ENCODE assay signal across 13 cellular contexts in the genomic region with DNA sequence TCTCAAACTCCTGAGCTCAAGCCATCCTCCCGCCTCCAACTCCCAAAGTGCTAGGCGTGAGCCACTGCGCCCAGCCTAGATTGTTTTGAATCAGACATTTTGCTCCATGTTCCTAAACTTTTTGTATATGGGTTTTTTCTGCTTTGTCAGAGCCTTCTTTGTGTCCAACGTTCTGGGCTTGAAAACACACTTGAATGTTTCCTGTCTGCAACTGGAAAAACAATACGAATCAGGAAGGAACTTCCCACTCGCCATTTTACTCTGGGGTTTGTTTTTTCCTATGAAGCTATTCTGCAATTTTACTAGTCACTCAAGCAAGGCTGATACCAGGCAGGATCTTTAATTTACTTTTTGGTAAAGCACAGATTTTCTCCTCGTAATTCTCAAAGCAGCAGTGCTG. TPM values are rescaled to one million over a fixed set of nuclear protein-coding genes. Genes with fewer than 3 reads are reported as not detected.
DNase-seq lines count a peak whose midpoint lies in the region; ATAC-seq and TF ChIP-seq lines count a peak whose summit lies in the region.
"Had no signal": no experiment of that assay in that cellular context is flagged by ENCODE, and none has a peak within 500 bp of the region (broad histone marks: within the 10 kb centered on the region; RNA-seq: fewer than 3 reads in every experiment).

No MANE protein-coding gene starts in this region.

- peaks cover 10% of the 10 kb centered on the region for H3K36me3 Mint-ChIP-seq in activated CD8-positive, alpha-beta memory T cell treated with anti-CD3 and anti-CD28 coated beads, Interleukin-2, amount 10 ng/mL, durations not matched to agents 7 days and 5 days

- peak; percentile 35 for DNase-seq in activated CD8-positive, alpha-beta memory T cell treated with anti-CD3 and anti-CD28 coated beads for 24 hours
- no peak for DNase-seq in activated CD8-positive, alpha-beta memory T cell treated with anti-CD3 and anti-CD28 coated beads, Interleukin-2, amount 10 ng/mL, durations not matched to agents 7 days and 5 days
- DNase-seq in brain microvascular endothelial cell (no peak), medulla oblongata (ENCODE audit: extremely low spot score) (peak; percentile 35), testis (no peak), colonic mucosa (no peak), RWPE1 (ENCODE audit: low spot score) (no peak)
- DNase-seq: activated T-cell treated with anti-CD3 and anti-CD28 coated beads, Interleukin-2, amount 50 U/mL, for 4 hours; DMS79 treated with DMSO at 0.1 percent for 48 hours; PC-9; T1000 had no signal

- H3K27ac ChIP-seq in brain microvascular endothelial cell (peak overlapping the region; percentile 44), testis (peak overlapping the region; percentile 25 to 75), colonic mucosa (no peak overlapping the region), RWPE1 (no peak overlapping the region)
- H3K27ac ChIP-seq: PC-9 had no signal

- no peak overlapping the region for H3K4me3 ChIP-seq in brain microvascular endothelial cell (ENCODE audit: low read depth, low read length)
- no peak overlapping the region for H3K4me3 ChIP-seq in testis
- H3K4me3 ChIP-seq in colonic mucosa: no peak overlapping the region
- H3K4me3 ChIP-seq: A549, PC-9 had no signal

- H3K9ac ChIP-seq in colonic mucosa (ENCODE audit: low read depth in 2 of 2, low read length in 2 of 2): no peak overlapping the region

- peaks cover 31% of the 10 kb centered on the region for H3K4me1 ChIP-seq in testis
- peaks cover 22% of the 10 kb centered on the region for H3K4me1 ChIP-seq in colonic mucosa

- no peak for TF ChIP-seq CTCF in brain microvascular endothelial cell (IDR thresholded peaks at IDR 0.05; ENCODE audit: low read depth, low read length, missing control alignments)
- no peak for TF ChIP-seq CTCF in testis (IDR thresholded peaks at IDR 0.05)
- no peak for TF ChIP-seq CTCF in colonic mucosa (IDR thresholded peaks at IDR 0.05)
- no peak for TF ChIP-seq CTCF in RWPE1 (conservative IDR thresholded peaks at IDR 0.05; ENCODE audit: low read depth)

- H3K9me3 ChIP-seq in testis: no peaks in the 10 kb centered on the region
- no peaks in the 10 kb centered on the region for H3K9me3 ChIP-seq in colonic mucosa

- no peak for TF ChIP-seq POLR2A in testis (IDR thresholded peaks at IDR 0.05)

- no peak for ATAC-seq in activated CD8-positive, alpha-beta memory T cell treated with anti-CD3 and anti-CD28 coated beads, Interleukin-2, amount 10 ng/mL, durations not matched to agents 7 days and 5 days
- no peak for ATAC-seq in GM19463 (IDR thresholded peaks at IDR 0.05; ENCODE audit: unreplicated experiment)
- ATAC-seq: A549; activated T-cell treated with anti-CD3 and anti-CD28 coated beads, Interleukin-2, amount 50 U/mL, for 4 hours had no signal

- 66 to 70% methylated on average over 7 of the region's 7 CpGs for WGBS in testis, 2 donors

- CTCF ChIA-PET in activated CD8-positive, alpha-beta memory T cell treated with anti-CD3 and anti-CD28 coated beads, Interleukin-2, amount 10 ng/mL, durations not matched to agents 7 days and 5 days (lab: Charles Lee): interaction anchor here (1.3 kb wide), 1 partner anchor 28 kb away, joined by 3 read pairs; no protein-coding TSS in a partner anchor
- CTCF ChIA-PET in RWPE1 (lab: Yijun Ruan, JAX): interaction anchor here (0.8 kb wide), 1 partner anchor 134 kb away, joined by 3 read pairs; no protein-coding TSS in a partner anchor

- intact Hi-C loops in testis (cut with DNase I; ENCODE audit: low total_unique reads): no loop called here
- intact Hi-C loops in colonic mucosa (cut with DNase I): no loop called here

- H3K4me3 Mint-ChIP-seq in activated CD8-positive, alpha-beta memory T cell treated with anti-CD3 and anti-CD28 coated beads, Interleukin-2, amount 10 ng/mL, durations not matched to agents 7 days and 5 days: no peak overlapping the region
- H3K4me3 Mint-ChIP-seq: activated T-cell treated with anti-CD3 and anti-CD28 coated beads, Interleukin-2, amount 50 U/mL, for 4 hours had no signal

- in situ Hi-C loops in brain microvascular endothelial cell (cut with HindIII; ENCODE audit: low pct_ligation_motif_present, low sequenced_read_pairs): no loop called here

- H3K27ac Mint-ChIP-seq in activated CD8-positive, alpha-beta memory T cell treated with anti-CD3 and anti-CD28 coated beads, Interleukin-2, amount 10 ng/mL, durations not matched to agents 7 days and 5 days: no peak overlapping the region

- H3K27me3 ChIP-seq in brain microvascular endothelial cell (replicated peaks) (no peaks in the 10 kb centered on the region), testis (no peaks in the 10 kb centered on the region), colonic mucosa (no peaks in the 10 kb centered on the region)

- peaks cover 3% of the 10 kb centered on the region for H3K9me3 Mint-ChIP-seq in activated CD8-positive, alpha-beta memory T cell treated with anti-CD3 and anti-CD28 coated beads, Interleukin-2, amount 10 ng/mL, durations not matched to agents 7 days and 5 days (ENCODE audit: low read depth)
- H3K9me3 Mint-ChIP-seq: activated T-cell treated with anti-CD3 and anti-CD28 coated beads, Interleukin-2, amount 50 U/mL, for 4 hours had no signal

- H3K27me3 Mint-ChIP-seq in activated CD8-positive, alpha-beta memory T cell treated with anti-CD3 and anti-CD28 coated beads, Interleukin-2, amount 10 ng/mL, durations not matched to agents 7 days and 5 days: no peaks in the 10 kb centered on the region

- H3K36me3 ChIP-seq in brain microvascular endothelial cell (replicated peaks) (no peaks in the 10 kb centered on the region), testis (ENCODE audit: low read depth, missing control alignments) (no peaks in the 10 kb centered on the region), colonic mucosa (no peaks in the 10 kb centered on the region)

- H3K4me1 Mint-ChIP-seq in activated CD8-positive, alpha-beta memory T cell treated with anti-CD3 and anti-CD28 coated beads, Interleukin-2, amount 10 ng/mL, durations not matched to agents 7 days and 5 days: peaks cover 23% of the 10 kb centered on the region

- POLR2A ChIA-PET in RWPE1 (lab: Yijun Ruan, JAX; ENCODE audit: low non-redundant PET): no interaction called here

RNA-seq across cellular contexts. Expression of gene ARHGAP17, which starts 31.6 kb away (rescaled TPM):
- 10 to 100 TPM; 69.4 to 80.8 TPM for total RNA-seq in activated CD8-positive, alpha-beta memory T cell treated with anti-CD3 and anti-CD28 coated beads, Interleukin-2, amount 10 ng/mL, durations not matched to agents 7 days and 5 days
- 100 to 1,000 TPM; 123 to 124 TPM for total RNA-seq in testis
- 62.7 TPM for polyA plus RNA-seq in testis (ENCODE audit: insufficient read depth, low read depth, low replicate concordance)
- total RNA-seq in colonic mucosa: 100 to 1,000 TPM in 1 of 2 donors, 10 to 100 TPM in 1; 97.4 to 109 TPM

Comparison
In these comparisons a context has a peak if more than half of its experiments do, and no peak if none do; other contexts are left out.
1. DNase-seq: peak in activated CD8-positive, alpha-beta memory T cell treated with anti-CD3 and anti-CD28 coated beads for 24 hours (single experiment) and medulla oblongata (single experiment); none in activated CD8-positive, alpha-beta memory T cell treated with anti-CD3 and anti-CD28 coated beads, Interleukin-2, amount 10 ng/mL, durations not matched to agents 7 days and 5 days (single experiment), brain microvascular endothelial cell (single experiment), testis (single experiment), colonic mucosa (single experiment) and RWPE1 (single experiment).
2. H3K27ac ChIP-seq: peak in brain microvascular endothelial cell (single experiment) and testis (2 of 2); none in colonic mucosa (single experiment) and RWPE1 (single experiment).